Comparison of ENCODE assay signal across 10 cellular contexts in genomic region chr16:3461120-3461519, GRCh38. TPM values are rescaled to one million over a fixed set of nuclear protein-coding genes. Genes with fewer than 3 reads are reported as not detected.
DNase-seq lines count a peak whose midpoint lies in the region; ATAC-seq and TF ChIP-seq lines count a peak whose summit lies in the region.
"Had no signal": no experiment of that assay in that cellular context is flagged by ENCODE, and none has a peak within 500 bp of the region (broad histone marks: within the 10 kb centered on the region; RNA-seq: fewer than 3 reads in every experiment).

No MANE protein-coding gene starts in this region.

- no peaks in the 10 kb centered on the region for H3K9me3 ChIP-seq in Loucy (ENCODE audit: insufficient read depth, low read depth, low read length)
- no peaks in the 10 kb centered on the region for H3K9me3 ChIP-seq in neural progenitor cell (ENCODE audit: low read depth)

- H3K4me3 ChIP-seq in Loucy (ENCODE audit: low read length, poor library complexity, severe bottlenecking): peak overlapping the region; percentile 87
- no peak overlapping the region for H3K4me3 ChIP-seq in neural progenitor cell

- H3K9me2 ChIP-seq in Loucy (replicated peaks; ENCODE audit: low read depth, low read length): no peaks in the 10 kb centered on the region

- H3K27me3 ChIP-seq in Loucy (ENCODE audit: insufficient read depth, low read length, poor library complexity, severe bottlenecking) (no peaks in the 10 kb centered on the region), neural progenitor cell (no peaks in the 10 kb centered on the region)

- no peak overlapping the region for H2AFZ ChIP-seq in Loucy (ENCODE audit: low read length)
- H2AFZ ChIP-seq in neural progenitor cell (replicated peaks): no peak overlapping the region

- POLR2A ChIA-PET in GM10248 (lab: Yijun Ruan, JAX): interaction anchor here (0.6 kb wide), 1 partner anchor 15 kb away, joined by 3 read pairs; no protein-coding TSS in a partner anchor

- peaks cover 28% of the 10 kb centered on the region for H3K4me1 ChIP-seq in Loucy (ENCODE audit: insufficient read depth, low read length, poor library complexity, severe bottlenecking)
- H3K4me1 ChIP-seq in neural progenitor cell: peaks cover 35% of the 10 kb centered on the region

- H3K9ac ChIP-seq in Loucy (ENCODE audit: low read depth, low read length, poor library complexity, severe bottlenecking): peak overlapping the region; percentile 52
- H3K9ac ChIP-seq in neural progenitor cell: peak overlapping the region; percentile 5

- H3K79me2 ChIP-seq in Loucy (ENCODE audit: insufficient read depth, low read length): peaks cover 73% of the 10 kb centered on the region
- H3K79me2 ChIP-seq in neural progenitor cell (ENCODE audit: low read depth): peaks cover 80% of the 10 kb centered on the region

- no peaks in the 10 kb centered on the region for H3K27me3 Mint-ChIP-seq in activated T-helper 17 cell treated with anti-CD3 and anti-CD28 coated beads, Interleukin-2, amount 50 U/mL, for 72 hours
- peaks cover 5% of the 10 kb centered on the region for H3K27me3 Mint-ChIP-seq in neural progenitor cell (ENCODE audit: insufficient read depth, low read depth)
- H3K27me3 Mint-ChIP-seq: activated B cell treated with CpG ODN at 0.5 μM for 24 hours had no signal

- no peak overlapping the region for H3K27ac ChIP-seq in neural progenitor cell

- no peaks in the 10 kb centered on the region for H3K9me3 Mint-ChIP-seq in activated T-helper 17 cell treated with anti-CD3 and anti-CD28 coated beads, Interleukin-2, amount 50 U/mL, for 72 hours
- peaks cover 2% of the 10 kb centered on the region for H3K9me3 Mint-ChIP-seq in neural progenitor cell
- H3K9me3 Mint-ChIP-seq: activated B cell treated with CpG ODN at 0.5 μM for 24 hours had no signal

- peaks cover 29% of the 10 kb centered on the region for H3K4me1 Mint-ChIP-seq in activated T-helper 17 cell treated with anti-CD3 and anti-CD28 coated beads, Interleukin-2, amount 50 U/mL, for 72 hours
- H3K4me1 Mint-ChIP-seq in neural progenitor cell: peaks cover 44% of the 10 kb centered on the region

- H3K27ac Mint-ChIP-seq in activated T-helper 17 cell treated with anti-CD3 and anti-CD28 coated beads, Interleukin-2, amount 50 U/mL, for 72 hours: peak overlapping the region; percentile 65
- H3K27ac Mint-ChIP-seq in neural progenitor cell: peak overlapping the region; percentile 31
- H3K27ac Mint-ChIP-seq: activated B cell treated with CpG ODN at 0.5 μM for 24 hours had no signal

- CTCF ChIA-PET in GM10248 (lab: Yijun Ruan, JAX): no interaction called here

- TF ChIP-seq CTCF in GM10248 (IDR thresholded peaks at IDR 0.05; ENCODE audit: control extremely low read depth, extremely low read depth, low read depth, missing control alignments) (peak; percentile 30), Loucy (conservative IDR thresholded peaks at IDR 0.05; ENCODE audit: low read length) (peak; percentile 59), neural progenitor cell (IDR thresholded peaks at IDR 0.05) (no peak)

- H3K36me3 Mint-ChIP-seq in activated T-helper 17 cell treated with anti-CD3 and anti-CD28 coated beads, Interleukin-2, amount 50 U/mL, for 72 hours (ENCODE audit: low read depth): peaks cover 10% of the 10 kb centered on the region
- peaks cover 8% of the 10 kb centered on the region for H3K36me3 Mint-ChIP-seq in neural progenitor cell

- H4K20me1 ChIP-seq in Loucy (ENCODE audit: insufficient read depth, low read length, poor library complexity, severe bottlenecking) (peaks cover 10% of the 10 kb centered on the region), neural progenitor cell (ENCODE audit: low read depth) (peaks cover 38% of the 10 kb centered on the region)

- H3K4me2 ChIP-seq in Loucy (ENCODE audit: low read depth, low read length, poor library complexity, severe bottlenecking) (peak overlapping the region; percentile 96), neural progenitor cell (peak overlapping the region; percentile 49)

- DNase-seq in GM10248 (ENCODE audit: extremely low spot score) (no peak), neural progenitor cell (ENCODE audit: low spot score) (peak; percentile 68), superior temporal gyrus (ENCODE audit: extremely low spot score) (no peak), hypothalamus (lab: John Stamatoyannopoulos, UW) (no peak), HPDE6-E6E7 (ENCODE audit: extremely low spot score) (no peak)
- DNase-seq: activated B cell treated with CpG ODN at 0.5 μM for 24 hours, hippocampal formation had no signal

- H3K36me3 ChIP-seq in Loucy (ENCODE audit: insufficient read depth, low read length) (peaks cover under 1% of the 10 kb centered on the region; the same call in 1 of the 2 replicates), neural progenitor cell (no peaks in the 10 kb centered on the region)

- ATAC-seq in activated T-helper 17 cell treated with anti-CD3 and anti-CD28 coated beads, Interleukin-2, amount 50 U/mL, for 72 hours (replicated peaks): no peak
- no peak for ATAC-seq in HG03460 (IDR thresholded peaks at IDR 0.05; ENCODE audit: unreplicated experiment)

- H3F3A ChIP-seq in Loucy (ENCODE audit: low read depth) (0 out of 2 replicates have a peak, but pooled peaks cover 4% of the 10 kb centered on the region), neural progenitor cell (ENCODE audit: low read depth) (peaks cover 35% of the 10 kb centered on the region)

- H3K4me3 Mint-ChIP-seq in activated T-helper 17 cell treated with anti-CD3 and anti-CD28 coated beads, Interleukin-2, amount 50 U/mL, for 72 hours: peak overlapping the region; percentile 78
- peak overlapping the region; percentile 74 for H3K4me3 Mint-ChIP-seq in neural progenitor cell
- H3K4me3 Mint-ChIP-seq: activated B cell treated with CpG ODN at 0.5 μM for 24 hours had no signal

RNA-seq across cellular contexts. Expression of gene NAA60, which starts 17.6 kb away (rescaled TPM):
- 10 to 100 TPM; 36.8 to 38.7 TPM for total RNA-seq in activated T-helper 17 cell treated with anti-CD3 and anti-CD28 coated beads, Interleukin-2, amount 50 U/mL, for 72 hours
- 14.8 and 21.3 TPM in 2 replicates for total RNA-seq in neural progenitor cell (ENCODE audit: low replicate concordance)

RNA-seq across cellular contexts. Expression of gene ZNF597, which starts 17.8 kb away (rescaled TPM):
- total RNA-seq in activated T-helper 17 cell treated with anti-CD3 and anti-CD28 coated beads, Interleukin-2, amount 50 U/mL, for 72 hours: 1 to 10 TPM; 2.0 to 3.0 TPM
- total RNA-seq in neural progenitor cell (ENCODE audit: low replicate concordance): 1.4 and 2.2 TPM in 2 replicates

RNA-seq across cellular contexts. Expression of gene C16orf90, which starts 34.2 kb away (rescaled TPM):
- not detected for total RNA-seq in activated T-helper 17 cell treated with anti-CD3 and anti-CD28 coated beads, Interleukin-2, amount 50 U/mL, for 72 hours
- not detected in 2 replicates for total RNA-seq in neural progenitor cell (ENCODE audit: low replicate concordance)
- total RNA-seq: activated B cell treated with CpG ODN at 0.5 μM for 24 hours had no signal

RNA-seq across cellular contexts. Expression of gene CLUAP1, which starts 39.7 kb away (rescaled TPM):
- 10 to 100 TPM; 14.9 to 15.7 TPM for total RNA-seq in activated T-helper 17 cell treated with anti-CD3 and anti-CD28 coated beads, Interleukin-2, amount 50 U/mL, for 72 hours
- 26.7 and 40.8 TPM in 2 replicates for total RNA-seq in neural progenitor cell (ENCODE audit: low replicate concordance)
